ENCODE assay signal across 1 cellular context in genomic region chr2:235394278-235394828, GRCh38.
TF ChIP-seq lines count a peak whose summit lies in the region.

No MANE protein-coding gene starts in this region.

TF ChIP-seq in K562, 482 proteins besides CTCF, POLR2A, EP300 and RAD21 (continued from another document):
- TF ChIP-seq BCL6 (CRISPR knock-in tag; IDR thresholded peaks at IDR 0.05): no peak
- TF ChIP-seq E2F8 (IDR thresholded peaks at IDR 0.05; ENCODE audit: low read depth, partially characterized antibody): no peak
- no peak for TF ChIP-seq MCM5 (IDR thresholded peaks at IDR 0.05; ENCODE audit: low read depth)
- peak; percentile 82 for TF ChIP-seq MYBL2 (IDR thresholded peaks at IDR 0.05; ENCODE audit: low read depth)
- no peak for TF ChIP-seq MYBL2 (CRISPR knock-in tag; IDR thresholded peaks at IDR 0.05; ENCODE audit: borderline replicate concordance)
- no peak for TF ChIP-seq PRMT5 (CRISPR knock-in tag; IDR thresholded peaks at IDR 0.05)
- TF ChIP-seq ATF6 (CRISPR knock-in tag; IDR thresholded peaks at IDR 0.05): no peak
- no peak for TF ChIP-seq ZC3H8 (IDR thresholded peaks at IDR 0.05)
- no peak for TF ChIP-seq RCOR1 (IDR thresholded peaks at IDR 0.05; ENCODE audit: borderline replicate concordance in 1 of 2, low read depth in 2 of 2, low read length in 2 of 2)
- no peak for TF ChIP-seq GTF3C2 (IDR thresholded peaks at IDR 0.05; ENCODE audit: borderline replicate concordance, extremely low read depth, insufficient read length)
- TF ChIP-seq KLF1 (tag; IDR thresholded peaks at IDR 0.05): no peak
- TF ChIP-seq SP1 (CRISPR knock-in tag; IDR thresholded peaks at IDR 0.05): no peak
